ENCODE assay signal across 1 cellular context in the genomic region with DNA sequence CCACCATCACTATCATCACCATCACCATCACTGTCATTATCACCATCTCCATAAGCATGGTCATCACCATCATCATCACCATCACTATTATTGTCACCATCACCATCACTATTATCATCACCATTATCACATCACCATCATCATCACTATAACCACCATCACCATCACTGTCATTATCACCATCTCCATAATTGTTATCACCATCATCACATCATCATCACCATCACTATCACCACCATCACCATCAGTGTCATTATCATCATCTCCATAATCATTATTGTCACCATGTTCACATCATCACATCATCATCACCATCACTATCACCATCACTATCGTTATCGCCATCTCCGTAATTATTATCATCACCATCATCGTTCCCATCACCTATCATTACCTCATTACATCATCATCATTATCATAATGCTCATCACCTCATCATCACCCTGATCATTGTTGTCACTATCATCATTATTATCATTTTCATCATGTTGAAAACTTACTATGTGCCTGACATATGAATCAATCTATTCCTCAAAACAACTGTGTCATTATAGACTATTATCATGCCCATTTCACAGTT.
TF ChIP-seq lines count a peak whose summit lies in the region.

No MANE protein-coding gene starts in this region.

TF ChIP-seq in GM12878, 131 proteins besides CTCF, POLR2A, EP300 and RAD21 (continued from another document):
- no peak for TF ChIP-seq KDM1A (IDR thresholded peaks at IDR 0.05; ENCODE audit: borderline replicate concordance)
- TF ChIP-seq ASH2L (IDR thresholded peaks at IDR 0.05; ENCODE audit: borderline replicate concordance, low read depth), result no peak
- no peak for TF ChIP-seq RB1 (IDR thresholded peaks at IDR 0.05; ENCODE audit: borderline replicate concordance)
- no peak for TF ChIP-seq WRNIP1 (IDR thresholded peaks at IDR 0.05; ENCODE audit: borderline replicate concordance, low read depth, low read length)
- no peak for TF ChIP-seq PAX5 (IDR thresholded peaks at IDR 0.05; ENCODE audit: borderline replicate concordance, low read depth, low read length)
- TF ChIP-seq EZH2 (IDR thresholded peaks at IDR 0.05; ENCODE audit: borderline replicate concordance, control insufficient read depth, low read depth, low read length), result no peak
- no peak for TF ChIP-seq TCF3 (IDR thresholded peaks at IDR 0.05; ENCODE audit: borderline replicate concordance, insufficient read depth, low read depth, low read length)
- no peak for TF ChIP-seq POLR2AphosphoS2 (IDR thresholded peaks at IDR 0.05; ENCODE audit: low read depth, low read length)
- TF ChIP-seq, protein P1, sequence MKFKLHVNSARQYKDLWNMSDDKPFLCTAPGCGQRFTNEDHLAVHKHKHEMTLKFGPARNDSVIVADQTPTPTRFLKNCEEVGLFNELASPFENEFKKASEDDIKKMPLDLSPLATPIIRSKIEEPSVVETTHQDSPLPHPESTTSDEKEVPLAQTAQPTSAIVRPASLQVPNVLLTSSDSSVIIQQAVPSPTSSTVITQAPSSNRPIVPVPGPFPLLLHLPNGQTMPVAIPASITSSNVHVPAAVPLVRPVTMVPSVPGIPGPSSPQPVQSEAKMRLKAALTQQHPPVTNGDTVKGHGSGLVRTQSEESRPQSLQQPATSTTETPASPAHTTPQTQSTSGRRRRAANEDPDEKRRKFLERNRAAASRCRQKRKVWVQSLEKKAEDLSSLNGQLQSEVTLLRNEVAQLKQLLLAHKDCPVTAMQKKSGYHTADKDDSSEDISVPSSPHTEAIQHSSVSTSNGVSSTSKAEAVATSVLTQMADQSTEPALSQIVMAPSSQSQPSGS (IDR thresholded peaks at IDR 0.05; ENCODE audit: low read length), result no peak
TF ChIP-seq in GM12878: peak in this region for 0.
